In genomic region chr1:62732327-62732726, GRCh38 we compare ENCODE assay signal across 28 cellular contexts. TPM values are rescaled to one million over a fixed set of nuclear protein-coding genes. Genes with fewer than 3 reads are reported as not detected.
DNase-seq lines count a peak whose midpoint lies in the region; ATAC-seq, FAIRE-seq and TF ChIP-seq lines count a peak whose summit lies in the region.
"Had no signal": no experiment of that assay in that cellular context is flagged by ENCODE, and none has a peak within 500 bp of the region (broad histone marks: within the 10 kb centered on the region; RNA-seq: fewer than 3 reads in every experiment).

No MANE protein-coding gene starts in this region.

- POLR2A ChIA-PET in K562 (lab: Yijun Ruan, JAX), result no interaction called here
- POLR2A ChIA-PET in HepG2 (lab: Yijun Ruan, JAX), result interaction anchor here (7.6 kb wide), 1 partner anchor 42 kb away, joined by 55 read pairs; the partner anchor contains the start of gene DOCK7

- BruUV-seq in K562 (replicated peaks; lab: Mats Ljungman, UMichigan) (no TSS peak), HepG2 (replicated peaks; lab: Mats Ljungman, UMichigan) (no TSS peak)

- ATAC-seq in K562 (peak; percentile 37; the same call in 1 of the 3 replicates), HepG2 (no peak), GM18511 (IDR thresholded peaks at IDR 0.05; ENCODE audit: unreplicated experiment) (no peak), GM21528 (IDR thresholded peaks at IDR 0.05; ENCODE audit: low FRiP score, unreplicated experiment) (no peak)
- ATAC-seq: stimulated activated naive B cell treated with anti-CD40 and anti-IgM and Interleukin-4, amounts not matched to agents 10 μg/mL and 1 μg/mL and 100 μg/mL, for 72 hours had no signal

- H3K79me2 ChIP-seq in K562 (ENCODE audit: control insufficient read depth, insufficient read depth, low read length), result no peaks in the 10 kb centered on the region
- no peaks in the 10 kb centered on the region for H3K79me2 ChIP-seq in HepG2 (ENCODE audit: insufficient read depth, low read length)
- H3K79me2 ChIP-seq in parathyroid adenoma, result no peaks in the 10 kb centered on the region

- CTCF ChIA-PET in K562 (lab: Yijun Ruan, JAX; ENCODE audit: low intra/inter-chr PET ratio), result no interaction called here
- CTCF ChIA-PET in HepG2 (lab: Yijun Ruan, JAX; ENCODE audit: low intra/inter-chr PET ratio, low total read pairs), result no interaction called here

- TF ChIP-seq RAD21 in K562 (CRISPR knock-in tag; conservative IDR thresholded peaks at IDR 0.05 in 1 of 2, IDR thresholded peaks at IDR 0.05 in 1 of 2) (peak in 1 of 2 experiments; percentile 37; a peak in 2 of 4 replicates), HepG2 (CRISPR knock-in tag; IDR thresholded peaks at IDR 0.05) (no peak)

- no peaks in the 10 kb centered on the region for H3K36me3 ChIP-seq in K562 (ENCODE audit: control insufficient read depth, insufficient read depth, low read length)
- H3K36me3 ChIP-seq in HepG2 (replicated peaks in 1 of 2; ENCODE audit: control insufficient read depth in 1 of 2, insufficient read depth in 2 of 2, low read length in 2 of 2), result no peaks in the 10 kb centered on the region
- H3K36me3 ChIP-seq in parathyroid adenoma (ENCODE audit: control insufficient read depth, insufficient read depth, low read length), result no peaks in the 10 kb centered on the region
- H3K36me3 ChIP-seq: cardiac muscle cell, esophagus muscularis mucosa, sigmoid colon, SJSA1, suprapubic skin had no signal

- TF ChIP-seq EP300 in K562 (IDR thresholded peaks at IDR 0.05; ENCODE audit: low read length) (no peak), HepG2 (IDR thresholded peaks at IDR 0.05; ENCODE audit: low read depth in 2 of 2, low read length in 2 of 2) (no peak), HepG2 (CRISPR knock-in tag; IDR thresholded peaks at IDR 0.05; ENCODE audit: borderline replicate concordance) (no peak)

- no peaks in the 10 kb centered on the region for H4K20me1 ChIP-seq in K562 (replicated peaks; ENCODE audit: control insufficient read depth, insufficient read depth, low read length)
- H4K20me1 ChIP-seq in HepG2 (ENCODE audit: insufficient read depth, low read length), result no peaks in the 10 kb centered on the region

- 9% methylated on average over 3 of the region's 3 CpGs for WGBS in K562 (ENCODE audit: insufficient coverage, low coverage, missing lambda C conversion rate)
- 86% methylated on average over 3 of the region's 3 CpGs for WGBS in HepG2 (ENCODE audit: low lambda C conversion rate)

- no peak overlapping the region for H3K9ac ChIP-seq in K562 (ENCODE audit: insufficient read depth in 1 of 2, low read depth in 2 of 2, low read length in 2 of 2)
- H3K9ac ChIP-seq in HepG2 (ENCODE audit: insufficient read depth, low read depth, low read length), result no peak overlapping the region
- H3K9ac ChIP-seq in parathyroid adenoma, result no peak overlapping the region

- TF ChIP-seq CTCF in LNCaP clone FGC (IDR thresholded peaks at IDR 0.05; ENCODE audit: control insufficient read depth, extremely low read depth, insufficient read depth) (peak; percentile 11; the same call in 1 of the 2 replicates), K562 (IDR thresholded peaks at IDR 0.05 in 2 of 3, conservative IDR thresholded peaks at IDR 0.05 in 1 of 3; ENCODE audit: insufficient read depth in 2 of 3, low read depth in 1 of 3, low read length in 3 of 3) (peak in 1 of 3 experiments; percentile 29; a peak in 2 of 6 replicates), HepG2 (CRISPR knock-in tag; IDR thresholded peaks at IDR 0.05) (peak; percentile 40; the same call in 1 of the 2 replicates), parathyroid adenoma (IDR thresholded peaks at IDR 0.05) (no peak), coronary artery (IDR thresholded peaks at IDR 0.05) (no peak)

- no peak for FAIRE-seq in K562 (lab: Jason Lieb, UNC)
- no peak for FAIRE-seq in HepG2 (lab: Jason Lieb, UNC)
- FAIRE-seq: frontal cortex, TTC549 had no signal

- in situ Hi-C loops in K562 (cut with MboI), result loop anchor here (10.0 kb wide), 1 partner anchor 558 kb away; no protein-coding TSS in a partner anchor
- in situ Hi-C loops in HepG2 (cut with HindIII; ENCODE audit: extremely low pct_ligation_motif_present, low pct_unique_long_range_greater_than_20kb), result loop anchor here (5.0 kb wide), 1 partner anchor 45 kb away; the partner anchor contains the start of gene DOCK7

- no peak overlapping the region for H3K27ac ChIP-seq in K562 (ENCODE audit: extremely low read depth, low read depth, low read length)
- H3K27ac ChIP-seq in HepG2 (ENCODE audit: extremely low read length, insufficient read depth, low read length), result peak overlapping the region; percentile 77
- no peak overlapping the region for H3K27ac ChIP-seq in parathyroid adenoma
- H3K27ac ChIP-seq in coronary artery, result no peak overlapping the region
- H3K27ac ChIP-seq: cardiac muscle cell, esophagus muscularis mucosa, sigmoid colon, SJSA1, suprapubic skin had no signal

- DNase-seq in LNCaP clone FGC (ENCODE audit: low read depth) (no peak), K562 (ENCODE audit: extremely low read depth in 1 of 4, low spot score in 3 of 4) (no peak), HepG2 (ENCODE audit: low spot score) (peak; percentile 21), coronary artery (ENCODE audit: low spot score) (no peak)
- DNase-seq: activated CD4-positive, alpha-beta memory T cell treated with anti-CD3 and anti-CD28 coated beads for 36 hours; activated CD8-positive, alpha-beta memory T cell treated with anti-CD3 and anti-CD28 coated beads, Interleukin-2, amount 50 U/mL, for 4 hours; activated naive CD4-positive, alpha-beta T cell treated with anti-CD3 and anti-CD28 coated beads, Interleukin-2, amount 10 ng/mL, durations not matched to agents 7 days and 5 days; aorta; CD4-positive, CD25-positive, alpha-beta regulatory T cell; DND-41; HFFc6; hippocampal formation; Karpas-422; MV-4-11; NCI-H187; NCI-H526 treated with DMSO at 0.1 percent for 48 hours; posterior cingulate gyrus; sigmoid colon; stimulated activated naive B cell treated with anti-CD40 and anti-IgM and Interleukin-4, amounts not matched to agents 10 μg/mL and 1 μg/mL and 100 μg/mL, for 72 hours had no signal

- no peaks in the 10 kb centered on the region for H3K4me1 ChIP-seq in K562 (replicated peaks in 1 of 2; ENCODE audit: control insufficient read depth in 2 of 2, insufficient read depth in 2 of 2, low read length in 2 of 2)
- peaks cover 85% of the 10 kb centered on the region for H3K4me1 ChIP-seq in HepG2 (ENCODE audit: insufficient read depth, low read length)
- H3K4me1 ChIP-seq in parathyroid adenoma, result no peaks in the 10 kb centered on the region

- intact Hi-C loops in K562 (cut with micrococcal nuclease), result loop anchor here (10.0 kb wide), 1 partner anchor 48 kb away; the partner anchor contains the start of gene DOCK7
- intact Hi-C loops in HepG2 (cut with micrococcal nuclease; ENCODE audit: unreplicated experiment), result loop anchor here (10.0 kb wide), 1 partner anchor 108 kb away; no protein-coding TSS in a partner anchor

- TF ChIP-seq POLR2A in K562 (conservative IDR thresholded peaks at IDR 0.05) (no peak), HepG2 (IDR thresholded peaks at IDR 0.05; ENCODE audit: insufficient read depth in 1 of 2, low read depth in 2 of 2, low read length in 2 of 2) (no peak)

- no peaks in the 10 kb centered on the region for H3K9me3 ChIP-seq in K562 (replicated peaks; ENCODE audit: control insufficient read depth, insufficient read depth, low read depth, low read length)
- no peaks in the 10 kb centered on the region for H3K9me3 ChIP-seq in HepG2 (ENCODE audit: low read length)
- no peaks in the 10 kb centered on the region for H3K9me3 ChIP-seq in parathyroid adenoma (ENCODE audit: control insufficient read depth, low read length)
- H3K9me3 ChIP-seq: esophagus muscularis mucosa, sigmoid colon, SJSA1, suprapubic skin had no signal

- H3K27me3 ChIP-seq in K562 (ENCODE audit: control insufficient read depth in 2 of 2, insufficient read depth in 2 of 2, low read length in 2 of 2) (peaks cover 0 to 2% of the 10 kb centered on the region in 2 experiments; a peak in 3 of 5 replicates), HepG2 (ENCODE audit: control insufficient read depth in 1 of 2, insufficient read depth in 2 of 2, low read length in 2 of 2) (no peaks in the 10 kb centered on the region), parathyroid adenoma (ENCODE audit: control insufficient read depth, insufficient read depth, low read length) (no peaks in the 10 kb centered on the region)
- H3K27me3 ChIP-seq: cardiac muscle cell, esophagus muscularis mucosa, sigmoid colon, SJSA1, suprapubic skin had no signal

- H3K4me2 ChIP-seq in K562 (ENCODE audit: insufficient read depth, low read length) (no peak overlapping the region), HepG2 (ENCODE audit: low read depth, low read length) (no peak overlapping the region), parathyroid adenoma (ENCODE audit: low read length) (no peak overlapping the region)

- H3K9me1 ChIP-seq in K562 (ENCODE audit: control insufficient read depth, insufficient read depth, low read length), result no peaks in the 10 kb centered on the region

- H2AFZ ChIP-seq in K562 (ENCODE audit: low read depth, low read length), result no peak overlapping the region
- H2AFZ ChIP-seq in HepG2 (ENCODE audit: low read length), result no peak overlapping the region
- peak overlapping the region; percentile 28 for H2AFZ ChIP-seq in parathyroid adenoma

- H3K4me3 ChIP-seq in LNCaP clone FGC (ENCODE audit: low read depth, low read length) (no peak overlapping the region), K562 (no peak overlapping the region), HepG2 (replicated peaks in 1 of 3; ENCODE audit: insufficient read depth in 1 of 3, low read depth in 2 of 3, low read length in 3 of 3) (no peak overlapping the region), parathyroid adenoma (ENCODE audit: low read depth, low read length) (no peak overlapping the region), coronary artery (no peak overlapping the region)
- H3K4me3 ChIP-seq: cardiac muscle cell, esophagus muscularis mucosa, sigmoid colon, SJSA1, suprapubic skin had no signal

RNA-seq across cellular contexts. Expression of gene DOCK7, which starts 44.1 kb away (rescaled TPM):
- 14.7 and 55.2 TPM in 2 replicates for total RNA-seq in K562 (2011; cell fraction: chromatin; rRNA removed; ENCODE audit: low replicate concordance)
- total RNA-seq in K562 (2011; cell fraction: nucleolus; rRNA removed), result 14.5 and 15.5 TPM in 2 replicates
- total RNA-seq in K562 (2011; cell fraction: nucleoplasm; rRNA removed), result 19.6 and 36.0 TPM in 2 replicates
- total RNA-seq in K562 (2014; rRNA removed) (16.4 and 29.3 TPM in 2 replicates), K562 (2014; rRNA removed; fragmentation: Illumina TruSeq; extraction: Trizol) (12.7 and 16.0 TPM in 2 replicates), K562 (2015; rRNA removed; fragmentation: Illumina TruSeq; extraction: Trizol) (18.1 and 21.8 TPM in 2 replicates), K562 (2021) (12.6 and 18.2 TPM in 2 replicates), HepG2 (2016; rRNA removed; fragmentation: Illumina TruSeq; extraction: Trizol) (45.7 and 86.5 TPM in 2 replicates)
- polyA plus RNA-seq in K562 (2011; rRNA removed) (12.5 and 16.4 TPM in 2 replicates), K562 (2014; fragmentation: Illumina TruSeq; extraction: Trizol) (20.9 and 35.1 TPM in 2 replicates), K562 (2014; fragmentation: Nextera tagmentation; extraction: Ambion mirVana) (10 to 100 TPM in 1 of 2 experiments, 1 to 10 TPM in 1; 4.9 to 10.6 TPM), K562 (2014; rRNA removed) (7.7 and 10.1 TPM in 2 replicates), HepG2 (2011; rRNA removed) (63.7 and 67.2 TPM in 2 replicates)
- 3.0 and 7.4 TPM in 2 replicates for polyA plus RNA-seq in K562 (2011; cell fraction: cytosol; rRNA removed)
- 12.2 and 21.1 TPM in 2 replicates for polyA plus RNA-seq in K562 (2011; cell fraction: nucleus; rRNA removed)
- 14.6 and 22.3 TPM in 2 replicates for polyA plus RNA-seq in K562 (2012)
- 57.3 and 79.6 TPM in 2 replicates for polyA minus RNA-seq in K562 (2011; rRNA and poly(A)+ RNA removed)
- 15.4 and 16.5 TPM in 2 replicates for polyA minus RNA-seq in K562 (2011; cell fraction: cytosol; rRNA and poly(A)+ RNA removed)
- 28.9 and 46.7 TPM in 2 replicates for polyA minus RNA-seq in K562 (2011; cell fraction: nucleus; rRNA and poly(A)+ RNA removed)
- 46.8 and 74.6 TPM in 2 replicates for total RNA-seq in HepG2 (2016; cell fraction: cytosol; rRNA removed; fragmentation: Illumina TruSeq; extraction: Trizol; ENCODE audit: low read depth)
- 45.2 and 92.2 TPM in 2 replicates for total RNA-seq in HepG2 (2016; cell fraction: insoluble cytoplasmic fraction; rRNA removed; fragmentation: Illumina TruSeq; extraction: Trizol)
- total RNA-seq in HepG2 (2016; cell fraction: membrane; rRNA removed; fragmentation: Illumina TruSeq; extraction: Trizol), result 21.4 and 37.0 TPM in 2 replicates
- total RNA-seq in HepG2 (2016; cell fraction: nucleus; rRNA removed; fragmentation: Illumina TruSeq; extraction: Trizol), result 59.1 and 70.9 TPM in 2 replicates
- 19.3 and 26.1 TPM in 2 replicates for polyA plus RNA-seq in HepG2 (2011; cell fraction: cytosol; rRNA removed)
- polyA plus RNA-seq in HepG2 (2011; cell fraction: nucleus; rRNA removed), result 30.9 and 36.5 TPM in 2 replicates
- 54.6 and 80.6 TPM in 2 replicates for polyA plus RNA-seq in HepG2 (2012)
- polyA plus RNA-seq in HepG2 (2016; cell fraction: cytosol; fragmentation: Illumina TruSeq; extraction: Trizol; ENCODE audit: low read depth), result 54.4 and 111 TPM in 2 replicates
- 56.4 and 65.2 TPM in 2 replicates for polyA plus RNA-seq in HepG2 (2016; cell fraction: insoluble cytoplasmic fraction; fragmentation: Illumina TruSeq; extraction: Trizol; ENCODE audit: low read depth)
- 31.9 and 34.2 TPM in 2 replicates for polyA plus RNA-seq in HepG2 (2016; cell fraction: membrane; fragmentation: Illumina TruSeq; extraction: Trizol; ENCODE audit: low read depth)
- polyA plus RNA-seq in HepG2 (2016; cell fraction: nucleus; fragmentation: Illumina TruSeq; extraction: Trizol; ENCODE audit: insufficient read depth, low read depth), result 38.7 and 80.4 TPM in 2 replicates
- polyA minus RNA-seq in HepG2 (2011; rRNA and poly(A)+ RNA removed; ENCODE audit: low replicate concordance), result 19.1 and 113 TPM in 2 replicates
- 121 and 128 TPM in 2 replicates for polyA minus RNA-seq in HepG2 (2011; cell fraction: cytosol; rRNA and poly(A)+ RNA removed)
- polyA minus RNA-seq in HepG2 (2011; cell fraction: nucleus; rRNA and poly(A)+ RNA removed), result 289 and 321 TPM in 2 replicates

RNA-seq across cellular contexts. Expression of gene ATG4C, which starts 51.6 kb away (rescaled TPM):
- 6.2 and 23.0 TPM in 2 replicates for total RNA-seq in K562 (2011; cell fraction: chromatin; rRNA removed; ENCODE audit: low replicate concordance)
- 1.0 and 1.4 TPM in 2 replicates for total RNA-seq in K562 (2011; cell fraction: nucleolus; rRNA removed)
- total RNA-seq in K562 (2011; cell fraction: nucleoplasm; rRNA removed), result 3.1 and 4.4 TPM in 2 replicates
- 7.0 and 7.6 TPM in 2 replicates for total RNA-seq in K562 (2014; rRNA removed)
- total RNA-seq in K562 (2014; rRNA removed; fragmentation: Illumina TruSeq; extraction: Trizol), result 14.4 and 17.5 TPM in 2 replicates
- 9.5 and 10.4 TPM in 2 replicates for total RNA-seq in K562 (2015; rRNA removed; fragmentation: Illumina TruSeq; extraction: Trizol)
- 15.2 and 16.1 TPM in 2 replicates for total RNA-seq in K562 (2021)
- polyA plus RNA-seq in K562 (2011; rRNA removed), result 13.7 and 21.3 TPM in 2 replicates
- polyA plus RNA-seq in K562 (2011; cell fraction: cytosol; rRNA removed), result 2.3 and 4.5 TPM in 2 replicates
- 3.9 and 5.5 TPM in 2 replicates for polyA plus RNA-seq in K562 (2011; cell fraction: nucleus; rRNA removed)
- polyA plus RNA-seq in K562 (2012), result 11.6 and 11.7 TPM in 2 replicates
- polyA plus RNA-seq in K562 (2014; fragmentation: Illumina TruSeq; extraction: Trizol), result 17.5 and 22.6 TPM in 2 replicates
- 10 to 100 TPM; 35.4 to 35.8 TPM for polyA plus RNA-seq in K562 (2014; fragmentation: Nextera tagmentation; extraction: Ambion mirVana)
- polyA plus RNA-seq in K562 (2014; rRNA removed), result 12.1 and 14.9 TPM in 2 replicates
- 16.7 and 17.6 TPM in 2 replicates for polyA minus RNA-seq in K562 (2011; rRNA and poly(A)+ RNA removed)
- 5.9 and 7.6 TPM in 2 replicates for polyA minus RNA-seq in K562 (2011; cell fraction: cytosol; rRNA and poly(A)+ RNA removed)
- polyA minus RNA-seq in K562 (2011; cell fraction: nucleus; rRNA and poly(A)+ RNA removed), result 4.4 and 7.7 TPM in 2 replicates
- 11.2 and 15.9 TPM in 2 replicates for total RNA-seq in HepG2 (2016; rRNA removed; fragmentation: Illumina TruSeq; extraction: Trizol)
- 8.7 and 11.5 TPM in 2 replicates for total RNA-seq in HepG2 (2016; cell fraction: cytosol; rRNA removed; fragmentation: Illumina TruSeq; extraction: Trizol; ENCODE audit: low read depth)
- 12.2 and 17.3 TPM in 2 replicates for total RNA-seq in HepG2 (2016; cell fraction: insoluble cytoplasmic fraction; rRNA removed; fragmentation: Illumina TruSeq; extraction: Trizol)
- total RNA-seq in HepG2 (2016; cell fraction: membrane; rRNA removed; fragmentation: Illumina TruSeq; extraction: Trizol), result 9.0 and 10.6 TPM in 2 replicates
- 8.5 and 11.5 TPM in 2 replicates for total RNA-seq in HepG2 (2016; cell fraction: nucleus; rRNA removed; fragmentation: Illumina TruSeq; extraction: Trizol)
- 4.0 and 4.2 TPM in 2 replicates for polyA plus RNA-seq in HepG2 (2011; rRNA removed)
- polyA plus RNA-seq in HepG2 (2011; cell fraction: cytosol; rRNA removed), result 0.99 and 2.0 TPM in 2 replicates
- 0.76 and 1.6 TPM in 2 replicates for polyA plus RNA-seq in HepG2 (2011; cell fraction: nucleus; rRNA removed)
- polyA plus RNA-seq in HepG2 (2012), result 5.9 and 6.3 TPM in 2 replicates
- polyA plus RNA-seq in HepG2 (2016; cell fraction: cytosol; fragmentation: Illumina TruSeq; extraction: Trizol; ENCODE audit: low read depth), result 0.72 and 0.87 TPM in 2 replicates
- polyA plus RNA-seq in HepG2 (2016; cell fraction: insoluble cytoplasmic fraction; fragmentation: Illumina TruSeq; extraction: Trizol; ENCODE audit: low read depth), result 14.7 and 16.0 TPM in 2 replicates
- 1.7 and 2.2 TPM in 2 replicates for polyA plus RNA-seq in HepG2 (2016; cell fraction: membrane; fragmentation: Illumina TruSeq; extraction: Trizol; ENCODE audit: low read depth)
- polyA plus RNA-seq in HepG2 (2016; cell fraction: nucleus; fragmentation: Illumina TruSeq; extraction: Trizol; ENCODE audit: insufficient read depth, low read depth), result 6.4 and 7.1 TPM in 2 replicates
- 0.42 and 2.6 TPM in 2 replicates for polyA minus RNA-seq in HepG2 (2011; rRNA and poly(A)+ RNA removed; ENCODE audit: low replicate concordance)
- 2.0 and 5.3 TPM in 2 replicates for polyA minus RNA-seq in HepG2 (2011; cell fraction: cytosol; rRNA and poly(A)+ RNA removed)
- polyA minus RNA-seq in HepG2 (2011; cell fraction: nucleus; rRNA and poly(A)+ RNA removed), result 10.4 and 11.4 TPM in 2 replicates

Comparison
In these comparisons a context has a peak if more than half of its experiments do, and no peak if none do; other contexts are left out.
1. CTCF ChIP-seq: peak in LNCaP clone FGC (single experiment) and HepG2 (single experiment); none in parathyroid adenoma (single experiment) and coronary artery (single experiment).